Comparison of ENCODE assay signal across 8 cellular contexts in genomic region chr20:64084209-64085152, GRCh38. TPM values are rescaled to one million over a fixed set of nuclear protein-coding genes. Genes with fewer than 3 reads are reported as not detected.
A peak's percentile ranks its signal among the peaks of the same experiment; 100 is the strongest.
DNase-seq lines count a peak whose midpoint lies in the region; ATAC-seq and TF ChIP-seq lines count a peak whose summit lies in the region.

Gene LKAAEAR1, minus strand, starts transcription at chr20:64084398. Its CDS starts 179 bp downstream, at chr20:64084219.

- no peak for ATAC-seq in HG03521 (IDR thresholded peaks at IDR 0.05; ENCODE audit: unreplicated experiment)
- no peak for ATAC-seq in HG03442 (IDR thresholded peaks at IDR 0.05; ENCODE audit: unreplicated experiment)

- peaks cover 4% of the 10 kb centered on the region for H3K4me1 ChIP-seq in HUES64 (ENCODE audit: insufficient read depth, low read length)

- H3K4me3 Mint-ChIP-seq in brain (peak within 1 kb of the TSS; percentile 87 to 91 (median 89)), mesothelial cell of epicardium (peak within 1 kb of the TSS; percentile 75)

- H3K27ac Mint-ChIP-seq in brain (peak within 1 kb of the TSS; percentile 53 to 96 (median 90)), mesothelial cell of epicardium (no peak within 1 kb of the TSS)

- H3K27me3 ChIP-seq in HUES64 (ENCODE audit: insufficient read depth, low read length) = peaks cover 62% of the 10 kb centered on the region

- no peaks in the 10 kb centered on the region for H3K9me3 ChIP-seq in HUES64 (ENCODE audit: insufficient read depth, low read depth, low read length)

- peaks cover 0 to 16% (median 11%) of the 10 kb centered on the region in 5 experiments for H3K9me3 Mint-ChIP-seq in brain
- H3K9me3 Mint-ChIP-seq in mesothelial cell of epicardium = no peaks in the 10 kb centered on the region

- H3K27ac ChIP-seq in HUES64 (ENCODE audit: low read depth, low read length) = no peak within 1 kb of the TSS

- no peak for DNase-seq in AG09309 (ENCODE audit: low read depth)
- no peak for DNase-seq in mesothelial cell of epicardium (ENCODE audit: low spot score in 2 of 2, unreplicated experiment in 2 of 2)
- no peak for DNase-seq in mesenteric fat pad (ENCODE audit: low spot score)
- no peak for DNase-seq in C1 segment of cervical spinal cord (lab: John Stamatoyannopoulos, UW)

- no peaks in the 10 kb centered on the region for H3K36me3 ChIP-seq in HUES64 (ENCODE audit: insufficient read depth, low read length)

- H3K36me3 Mint-ChIP-seq in brain = no peaks in the 10 kb centered on the region
- H3K36me3 Mint-ChIP-seq in mesothelial cell of epicardium = no peaks in the 10 kb centered on the region

- TF ChIP-seq CTCF in AG09309 (IDR thresholded peaks at IDR 0.05; ENCODE audit: control insufficient read depth, insufficient read depth, low read depth, low read length, missing control alignments) (no peak), brain (conservative IDR thresholded peaks at IDR 0.05) (no peak), mesothelial cell of epicardium (IDR thresholded peaks at IDR 0.05; ENCODE audit: unreplicated experiment) (no peak)

- H3K4me3 ChIP-seq in AG09309 (ENCODE audit: control insufficient read depth, low read depth, low read length) = peak within 1 kb of the TSS; percentile 28
- peak within 1 kb of the TSS; percentile 64 for H3K4me3 ChIP-seq in HUES64 (ENCODE audit: low read length)

- H3K9ac ChIP-seq in HUES64 (ENCODE audit: low read depth, low read length) = peak within 1 kb of the TSS; percentile 66

- H3K4me1 Mint-ChIP-seq in brain = peaks cover 44% of the 10 kb centered on the region
- peaks cover 12% of the 10 kb centered on the region for H3K4me1 Mint-ChIP-seq in mesothelial cell of epicardium

- peaks cover 63% of the 10 kb centered on the region for H3K27me3 Mint-ChIP-seq in brain
- peaks cover 82% of the 10 kb centered on the region for H3K27me3 Mint-ChIP-seq in mesothelial cell of epicardium (ENCODE audit: low read depth)

- 9% methylated on average over 52 of the region's 52 CpGs for WGBS in HUES64

RNA-seq across cellular contexts. Expression of gene LKAAEAR1, which starts in this region (rescaled TPM):
- polyA plus RNA-seq in HUES64 (2013, experiment 1 of 2) = 0.40 TPM
- not detected for polyA plus RNA-seq in HUES64 (2013, experiment 2 of 2)
- 0.97 TPM for polyA plus RNA-seq in brain (ENCODE audit: insufficient read depth, low read depth, low replicate concordance)
- 0.36 TPM in 1 of 3 replicates, not detected in the others for total RNA-seq in mesothelial cell of epicardium
- not detected for total RNA-seq in mesenteric fat pad
